Comparison of ENCODE assay signal across 19 cellular contexts in genomic region chr6:63910863-63911665, GRCh38.
"Had no signal": no experiment of that assay in that cellular context is flagged by ENCODE, and none has a peak within 500 bp of the region (broad histone marks: within the 10 kb centered on the region; RNA-seq: fewer than 3 reads in every experiment).

No MANE protein-coding gene starts in this region.

- H3K9me3 ChIP-seq: adrenal gland, esophagus muscularis mucosa, neutrophil had no signal

- H3K9me3 Mint-ChIP-seq: activated CD4-positive, alpha-beta memory T cell treated with anti-CD3 and anti-CD28 coated beads, Interleukin-2, amount 10 ng/mL, durations not matched to agents 7 days and 5 days; activated naive CD4-positive, alpha-beta T cell treated with anti-CD3 and anti-CD28 coated beads, Interleukin-2, amount 50 U/mL, for 24 hours; activated T-cell treated with anti-CD3 and anti-CD28 coated beads, Interleukin-2, amount 50 U/mL, for 4 hours; type B pancreatic cell had no signal

- H3K36me3 ChIP-seq: adrenal gland, esophagus muscularis mucosa, neutrophil had no signal

- DNase-seq: activated CD4-positive, alpha-beta memory T cell treated with anti-CD3 and anti-CD28 coated beads, Interleukin-2, amount 10 ng/mL, durations not matched to agents 7 days and 5 days; activated CD4-positive, alpha-beta T cell treated with anti-CD3 and anti-CD28 coated beads for 4 hours; activated effector memory CD4-positive, alpha-beta T cell treated with Interleukin-2 at 50 U/mL for 16 hours; activated T-cell treated with anti-CD3 and anti-CD28 coated beads, Interleukin-2, amount 50 U/mL, for 4 hours; adrenal gland; central memory CD4-positive, alpha-beta T cell; foreskin keratinocyte; head of caudate nucleus; mesendoderm; natural killer cell; stimulated activated CD4-positive, alpha-beta T cell treated with anti-CD3 and anti-CD28 coated beads, Interleukin-4, amount 100 ng/mL, for 4 hours; stimulated activated naive CD8-positive, alpha-beta T cell treated with anti-CD3 and anti-CD28 coated beads, Interleukin-15, Interleukin-2, amounts not matched to agents 100 U/mL and 50 U/mL, for 24 hours; SW 1271 had no signal

- H3K27me3 ChIP-seq: adrenal gland, esophagus muscularis mucosa, foreskin keratinocyte, neutrophil had no signal

- H3K36me3 Mint-ChIP-seq: activated naive CD4-positive, alpha-beta T cell treated with anti-CD3 and anti-CD28 coated beads, Interleukin-2, amount 50 U/mL, for 24 hours; natural killer cell; type B pancreatic cell had no signal

- H3K27ac Mint-ChIP-seq: activated CD4-positive, alpha-beta memory T cell treated with anti-CD3 and anti-CD28 coated beads, Interleukin-2, amount 10 ng/mL, durations not matched to agents 7 days and 5 days; activated naive CD4-positive, alpha-beta T cell treated with anti-CD3 and anti-CD28 coated beads, Interleukin-2, amount 50 U/mL, for 24 hours; natural killer cell; type B pancreatic cell; WTC11 had no signal

- ATAC-seq: activated T-cell treated with anti-CD3 and anti-CD28 coated beads, Interleukin-2, amount 50 U/mL, for 4 hours; foreskin keratinocyte; natural killer cell; stimulated activated naive CD8-positive, alpha-beta T cell treated with anti-CD3 and anti-CD28 coated beads, Interleukin-15, Interleukin-2, amounts not matched to agents 100 U/mL and 50 U/mL, for 24 hours; WTC11 had no signal

- H3K27me3 Mint-ChIP-seq: activated naive CD4-positive, alpha-beta T cell treated with anti-CD3 and anti-CD28 coated beads, Interleukin-2, amount 50 U/mL, for 24 hours; type B pancreatic cell had no signal

- H3K27ac ChIP-seq: adrenal gland, coronary artery, esophagus muscularis mucosa, foreskin keratinocyte, neutrophil had no signal

- H3K4me3 ChIP-seq: adrenal gland, coronary artery, esophagus muscularis mucosa had no signal

- H3K4me1 ChIP-seq: adrenal gland, esophagus muscularis mucosa, foreskin keratinocyte had no signal

- H3K4me3 Mint-ChIP-seq: activated CD4-positive, alpha-beta memory T cell treated with anti-CD3 and anti-CD28 coated beads, Interleukin-2, amount 10 ng/mL, durations not matched to agents 7 days and 5 days; activated naive CD4-positive, alpha-beta T cell treated with anti-CD3 and anti-CD28 coated beads, Interleukin-2, amount 50 U/mL, for 24 hours; activated T-cell treated with anti-CD3 and anti-CD28 coated beads, Interleukin-2, amount 50 U/mL, for 4 hours; natural killer cell; type B pancreatic cell; WTC11 had no signal

- H3K4me1 Mint-ChIP-seq: activated CD4-positive, alpha-beta memory T cell treated with anti-CD3 and anti-CD28 coated beads, Interleukin-2, amount 10 ng/mL, durations not matched to agents 7 days and 5 days; activated naive CD4-positive, alpha-beta T cell treated with anti-CD3 and anti-CD28 coated beads, Interleukin-2, amount 50 U/mL, for 24 hours; natural killer cell; WTC11 had no signal
